ENCODE assay signal across 19 cellular contexts in genomic region chr11:13388741-13389140, GRCh38.
DNase-seq lines count a peak whose midpoint lies in the region; ATAC-seq, FAIRE-seq and TF ChIP-seq lines count a peak whose summit lies in the region.
"Had no signal": no experiment of that assay in that cellular context is flagged by ENCODE, and none has a peak within 500 bp of the region (broad histone marks: within the 10 kb centered on the region; RNA-seq: fewer than 3 reads in every experiment).

No MANE protein-coding gene starts in this region.

- H3K27ac Mint-ChIP-seq in natural killer cell, result peak overlapping the region; percentile 19 to 65
- H3K27ac Mint-ChIP-seq in natural killer cell treated with Interleukin-12 subunit alpha and Interleukin-12 subunit beta and Interleukin-15 and Interleukin-18, amount 100 ng/mL, for 72 hours, result peak overlapping the region in 1 of 2 donors; percentile 12
- peak overlapping the region; percentile 67 for H3K27ac Mint-ChIP-seq in T-helper 17 cell
- peak overlapping the region in 5 of 6 donors; percentile 21 to 59 (median 58) for H3K27ac Mint-ChIP-seq in immature natural killer cell
- H3K27ac Mint-ChIP-seq in activated T-helper 17 cell treated with anti-CD3 and anti-CD28 coated beads, Interleukin-2, amount 50 U/mL, for 72 hours, result no peak overlapping the region

- H3K9me3 ChIP-seq in T-helper 17 cell (ENCODE audit: control insufficient read depth, low read length, poor library complexity, severe bottlenecking), result no peaks in the 10 kb centered on the region
- H3K9me3 ChIP-seq: HAP-1, SJCRH30 had no signal

- no peak for TF ChIP-seq CTCF in natural killer cell (IDR thresholded peaks at IDR 0.05)

- H3K4me3 Mint-ChIP-seq in natural killer cell (no peak overlapping the region), T-helper 17 cell (peak overlapping the region; percentile 12), immature natural killer cell (no peak overlapping the region)
- H3K4me3 Mint-ChIP-seq in natural killer cell treated with Interleukin-12 subunit alpha and Interleukin-12 subunit beta and Interleukin-15 and Interleukin-18, amount 100 ng/mL, for 72 hours, result no peak overlapping the region
- H3K4me3 Mint-ChIP-seq in activated T-helper 17 cell treated with anti-CD3 and anti-CD28 coated beads, Interleukin-2, amount 50 U/mL, for 72 hours, result no peak overlapping the region

- ATAC-seq in natural killer cell (no peak), T-helper 17 cell (no peak)
- no peak for ATAC-seq in natural killer cell treated with Interleukin-12 subunit alpha and Interleukin-12 subunit beta and Interleukin-15 and Interleukin-18, amount 100 ng/mL, for 72 hours
- ATAC-seq in activated T-helper 17 cell treated with anti-CD3 and anti-CD28 coated beads, Interleukin-2, amount 50 U/mL, for 72 hours (replicated peaks), result no peak
- ATAC-seq: GM12878, PC-3 had no signal

- no peaks in the 10 kb centered on the region for H3K27me3 Mint-ChIP-seq in natural killer cell (ENCODE audit: low read depth in 2 of 2)
- no peaks in the 10 kb centered on the region for H3K27me3 Mint-ChIP-seq in natural killer cell treated with Interleukin-12 subunit alpha and Interleukin-12 subunit beta and Interleukin-15 and Interleukin-18, amount 100 ng/mL, for 72 hours
- no peaks in the 10 kb centered on the region for H3K27me3 Mint-ChIP-seq in T-helper 17 cell
- peaks cover 0 to 9% (median 0%) of the 10 kb centered on the region in 3 donors for H3K27me3 Mint-ChIP-seq in immature natural killer cell (ENCODE audit: low read depth in 3 of 3)
- H3K27me3 Mint-ChIP-seq in activated T-helper 17 cell treated with anti-CD3 and anti-CD28 coated beads, Interleukin-2, amount 50 U/mL, for 72 hours, result no peaks in the 10 kb centered on the region

- intact Hi-C loops in natural killer cell (cut with micrococcal nuclease), result no loop called here

- peaks cover 0 to 9% of the 10 kb centered on the region in 2 donors for H3K4me1 Mint-ChIP-seq in natural killer cell
- peaks cover 0 to 2% of the 10 kb centered on the region in 2 donors for H3K4me1 Mint-ChIP-seq in natural killer cell treated with Interleukin-12 subunit alpha and Interleukin-12 subunit beta and Interleukin-15 and Interleukin-18, amount 100 ng/mL, for 72 hours (ENCODE audit: low read depth in 2 of 2)
- peaks cover 4% of the 10 kb centered on the region for H3K4me1 Mint-ChIP-seq in T-helper 17 cell
- peaks cover 3 to 20% of the 10 kb centered on the region in 2 donors for H3K4me1 Mint-ChIP-seq in immature natural killer cell
- H3K4me1 Mint-ChIP-seq in activated T-helper 17 cell treated with anti-CD3 and anti-CD28 coated beads, Interleukin-2, amount 50 U/mL, for 72 hours, result no peaks in the 10 kb centered on the region

- FAIRE-seq in RCC 7860 (lab: Jason Lieb, UNC), result no peak
- FAIRE-seq: GM12878 had no signal

- H3K36me3 Mint-ChIP-seq in natural killer cell (peaks cover 17% of the 10 kb centered on the region), T-helper 17 cell (ENCODE audit: low read depth) (peaks cover 9% of the 10 kb centered on the region), immature natural killer cell (peaks cover 4 to 26% (median 4%) of the 10 kb centered on the region in 3 donors)
- peaks cover 19% of the 10 kb centered on the region for H3K36me3 Mint-ChIP-seq in natural killer cell treated with Interleukin-12 subunit alpha and Interleukin-12 subunit beta and Interleukin-15 and Interleukin-18, amount 100 ng/mL, for 72 hours
- H3K36me3 Mint-ChIP-seq in activated T-helper 17 cell treated with anti-CD3 and anti-CD28 coated beads, Interleukin-2, amount 50 U/mL, for 72 hours (ENCODE audit: low read depth), result peaks cover 67% of the 10 kb centered on the region

- H3K9me3 Mint-ChIP-seq in natural killer cell, result no peaks in the 10 kb centered on the region
- no peaks in the 10 kb centered on the region for H3K9me3 Mint-ChIP-seq in natural killer cell treated with Interleukin-12 subunit alpha and Interleukin-12 subunit beta and Interleukin-15 and Interleukin-18, amount 100 ng/mL, for 72 hours
- no peaks in the 10 kb centered on the region for H3K9me3 Mint-ChIP-seq in immature natural killer cell
- H3K9me3 Mint-ChIP-seq in activated T-helper 17 cell treated with anti-CD3 and anti-CD28 coated beads, Interleukin-2, amount 50 U/mL, for 72 hours, result no peaks in the 10 kb centered on the region

- no peak for DNase-seq in natural killer cell
- no peak for DNase-seq in natural killer cell treated with Interleukin-12 subunit alpha and Interleukin-12 subunit beta and Interleukin-15 and Interleukin-18, amount 100 ng/mL, for 72 hours (ENCODE audit: low spot score)
- DNase-seq in T-helper 17 cell, result no peak
- no peak for DNase-seq in immature natural killer cell
- DNase-seq in EL, result no peak
- no peak for DNase-seq in RCC 7860 (ENCODE audit: low spot score)
- DNase-seq: ACHN, AML-193, COR-L47, DMS 273 treated with DMSO at 0.1 percent for 48 hours, IMR-90, NCI-H1417 treated with DMSO at 0.1 percent for 48 hours, NCI-H2029, NCI-H345, PC-3, SJCRH30 had no signal
